18 cellular contexts compared by ENCODE assay signal in genomic region chr2:23599006-23599405, GRCh38.
"Had no signal": no experiment of that assay in that cellular context is flagged by ENCODE, and none has a peak within 500 bp of the region (broad histone marks: within the 10 kb centered on the region; RNA-seq: fewer than 3 reads in every experiment).

No MANE protein-coding gene starts in this region.

- H3K36me3 ChIP-seq: ascending aorta, SJCRH30 had no signal

- H3K4me3 ChIP-seq: ascending aorta, body of pancreas, SJCRH30 had no signal

- H3K27me3 ChIP-seq: ascending aorta, body of pancreas, SJCRH30 had no signal

- H3K27ac ChIP-seq: ascending aorta, body of pancreas, SJCRH30 had no signal

- ATAC-seq: activated CD8-positive, alpha-beta T cell treated with anti-CD3 and anti-CD28 coated beads, Interleukin-2, amount 10 ng/mL, durations not matched to agents 7 days and 5 days; body of pancreas; Panc1; Right ventricle myocardium inferior had no signal

- H3K9me3 ChIP-seq: ascending aorta, body of pancreas, SJCRH30, SK-N-SH had no signal

- DNase-seq: activated CD4-positive, alpha-beta T cell treated with anti-CD3 and anti-CD28 coated beads for 4 hours; activated CD8-positive, alpha-beta memory T cell treated with anti-CD3 and anti-CD28 coated beads, Interleukin-2, amount 50 U/mL, for 48 hours; activated CD8-positive, alpha-beta T cell treated with anti-CD3 and anti-CD28 coated beads, Interleukin-2, amount 10 ng/mL, durations not matched to agents 7 days and 5 days; activated T-cell treated with anti-CD3 and anti-CD28 coated beads, Interleukin-2, amount 50 U/mL, for 1 hour; amniotic stem cell; body of pancreas; IMR-90; Kasumi-1; KBM-7; NCI-H1048; NK-92 treated with Interleukin-12 subunit alpha and Interleukin-12 subunit beta, amount 100 ng/mL, for 24 hours; OCI-M1; RPMI8226; SJCRH30; SK-N-SH had no signal

- H3K4me1 ChIP-seq: body of pancreas had no signal

- H3K9ac ChIP-seq: SK-N-SH had no signal
